14 cellular contexts compared by ENCODE assay signal in genomic region chr7:38393874-38394273, GRCh38.
DNase-seq lines count a peak whose midpoint lies in the region; ATAC-seq and TF ChIP-seq lines count a peak whose summit lies in the region.
"Had no signal": no experiment of that assay in that cellular context is flagged by ENCODE, and none has a peak within 500 bp of the region (broad histone marks: within the 10 kb centered on the region; RNA-seq: fewer than 3 reads in every experiment).

No MANE protein-coding gene starts in this region.

- intact Hi-C loops in heart left ventricle (cut with DNase I), result loop anchor here in 4 of 10 donors (10.0 kb wide), 3 partner anchors 351 to 1131 kb away; no protein-coding TSS in a partner anchor
- intact Hi-C loops in upper lobe of right lung (cut with DNase I), result no loop called here

- no peaks in the 10 kb centered on the region for H3K4me1 Mint-ChIP-seq in type B pancreatic cell (ENCODE audit: unreplicated experiment)

- ATAC-seq in GM18907 (IDR thresholded peaks at IDR 0.05; ENCODE audit: unreplicated experiment) (peak; percentile 60), GM21619 (IDR thresholded peaks at IDR 0.05; ENCODE audit: unreplicated experiment) (peak; percentile 69), HG03159 (IDR thresholded peaks at IDR 0.05; ENCODE audit: unreplicated experiment) (peak; percentile 59), HG03045 (IDR thresholded peaks at IDR 0.05; ENCODE audit: unreplicated experiment) (no peak), heart left ventricle (no peak), upper lobe of right lung (no peak)

- H3K36me3 Mint-ChIP-seq in type B pancreatic cell, result no peaks in the 10 kb centered on the region
- H3K36me3 Mint-ChIP-seq: mesothelial cell of epicardium had no signal

- H3K27me3 Mint-ChIP-seq in type B pancreatic cell, result no peaks in the 10 kb centered on the region
- H3K27me3 Mint-ChIP-seq: CD4-positive, alpha-beta T cell had no signal

- H3K36me3 ChIP-seq in heart left ventricle (no peaks in the 10 kb centered on the region), upper lobe of right lung (no peaks in the 10 kb centered on the region)
- H3K36me3 ChIP-seq: stomach had no signal

- DNase-seq in type B pancreatic cell (ENCODE audit: extremely low spot score, unreplicated experiment) (no peak), heart left ventricle (no peak), upper lobe of right lung (no peak)
- DNase-seq: activated CD4-positive, CD25-positive, alpha-beta regulatory T cell treated with anti-CD3 and anti-CD28 coated beads, Interleukin-2, amount 50 U/mL, for 72 hours; CD4-positive, alpha-beta T cell; central memory CD4-positive, alpha-beta T cell; Karpas-422; NCI-H510A; stomach had no signal

- H3K9me3 Mint-ChIP-seq in type B pancreatic cell, result peaks cover 3% of the 10 kb centered on the region
- H3K9me3 Mint-ChIP-seq: CD4-positive, alpha-beta T cell had no signal

- H3K4me3 Mint-ChIP-seq in type B pancreatic cell, result no peak overlapping the region
- H3K4me3 Mint-ChIP-seq: CD4-positive, alpha-beta T cell; mesothelial cell of epicardium had no signal

- H3K9me3 ChIP-seq in heart left ventricle (no peaks in the 10 kb centered on the region), upper lobe of right lung (no peaks in the 10 kb centered on the region)
- H3K9me3 ChIP-seq: stomach had no signal

- H3K4me3 ChIP-seq in heart left ventricle (no peak overlapping the region), upper lobe of right lung (no peak overlapping the region)
- H3K4me3 ChIP-seq: stomach had no signal

- no peak overlapping the region for H3K27ac ChIP-seq in heart left ventricle
- H3K27ac ChIP-seq in upper lobe of right lung, result no peak overlapping the region
- H3K27ac ChIP-seq: stomach had no signal

- H3K27ac Mint-ChIP-seq in type B pancreatic cell, result no peak overlapping the region
- H3K27ac Mint-ChIP-seq: CD4-positive, alpha-beta T cell; mesothelial cell of epicardium had no signal

- WGBS in heart left ventricle, 4 donors, result 82 to 88% (median 84%) methylated on average over 5 of the region's 5 CpGs

- H3K27me3 ChIP-seq in heart left ventricle (no peaks in the 10 kb centered on the region), upper lobe of right lung (no peaks in the 10 kb centered on the region)
- H3K27me3 ChIP-seq: stomach had no signal

- TF ChIP-seq CTCF in type B pancreatic cell (conservative IDR thresholded peaks at IDR 0.05) (no peak), heart left ventricle (IDR thresholded peaks at IDR 0.05) (no peak), upper lobe of right lung (IDR thresholded peaks at IDR 0.05) (no peak)

- TF ChIP-seq POLR2A in heart left ventricle (IDR thresholded peaks at IDR 0.05), result no peak

- H3K4me1 ChIP-seq in heart left ventricle (peaks cover 0 to 9% (median 0%) of the 10 kb centered on the region in 12 donors), upper lobe of right lung (no peaks in the 10 kb centered on the region)

Comparison
In these comparisons a context has a peak if more than half of its experiments do, and no peak if none do; other contexts are left out.
1. ATAC-seq: peak in GM18907 (single experiment), GM21619 (single experiment) and HG03159 (single experiment); none in HG03045 (single experiment), heart left ventricle (0 of 4) and upper lobe of right lung (single experiment).